19 cellular contexts compared by ENCODE assay signal in the genomic region with DNA sequence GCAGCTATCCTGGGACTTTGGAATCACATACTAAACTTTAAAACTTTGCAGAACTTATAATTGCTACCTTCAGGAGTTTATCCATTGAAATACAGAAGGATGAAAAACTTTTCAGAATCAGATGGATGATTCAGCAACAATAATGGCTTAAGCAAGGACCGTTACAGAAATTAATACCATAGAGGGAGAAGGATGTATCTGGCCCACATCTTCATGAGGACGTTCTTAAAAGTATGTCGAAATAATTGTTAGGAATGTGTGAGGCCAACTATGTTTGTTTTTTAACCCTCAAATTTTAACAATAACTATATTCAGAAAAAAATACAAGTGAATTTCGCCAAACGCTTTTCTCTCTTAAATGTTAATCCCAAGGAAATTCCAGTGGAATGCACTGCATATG.
DNase-seq lines count a peak whose midpoint lies in the region; ATAC-seq and TF ChIP-seq lines count a peak whose summit lies in the region.
"Had no signal": no experiment of that assay in that cellular context is flagged by ENCODE, and none has a peak within 500 bp of the region (broad histone marks: within the 10 kb centered on the region; RNA-seq: fewer than 3 reads in every experiment).

No MANE protein-coding gene starts in this region.

- H3K56ac ChIP-seq in IMR-90 (ENCODE audit: extremely low read depth, insufficient read depth, low read length): no peak overlapping the region

- H2BK15ac ChIP-seq in IMR-90 (ENCODE audit: low read depth, low read length): no peak overlapping the region

- TF ChIP-seq POLR2A in IMR-90 (IDR thresholded peaks at IDR 0.05; ENCODE audit: low read depth, low read length): no peak
- TF ChIP-seq POLR2A in erythroblast (IDR thresholded peaks at IDR 0.05; ENCODE audit: low read length): no peak

- H2AK5ac ChIP-seq in IMR-90 (ENCODE audit: low read depth, low read length): no peak overlapping the region

- H3K4me1 ChIP-seq in IMR-90 (ENCODE audit: control insufficient read depth, insufficient read depth, low read length) (no peaks in the 10 kb centered on the region), adipocyte (ENCODE audit: control insufficient read depth, insufficient read depth, low read length) (peaks cover 17% of the 10 kb centered on the region)
- H3K4me1 ChIP-seq: A549 had no signal

- DNase-seq in IMR-90 (no peak), adipocyte (ENCODE audit: low read depth) (peak; percentile 52), fibroblast of gingiva (ENCODE audit: low read depth) (peak; percentile 58), erythroblast (lab: John Stamatoyannopoulos, UW) (no peak), retina (no peak), Kasumi-1 (lab: John Stamatoyannopoulos, UW) (no peak), SW 1271 (lab: John Stamatoyannopoulos, UW) (no peak)
- DNase-seq: 8988T; ACHN; C1 segment of cervical spinal cord; CD8-positive, alpha-beta memory T cell; DMS 273 treated with DMSO at 0.1 percent for 48 hours; DMS53; DMS79 treated with DMSO at 0.1 percent for 48 hours; GF-D8; H9 had no signal

- no peak for TF ChIP-seq CTCF in IMR-90 (conservative IDR thresholded peaks at IDR 0.05; ENCODE audit: low read depth, low read length)

- H3K79me1 ChIP-seq in IMR-90 (ENCODE audit: low read depth in 1 of 2, low read length in 2 of 2): no peaks in the 10 kb centered on the region

- no peak overlapping the region for H3K9ac ChIP-seq in IMR-90 (ENCODE audit: low read depth, low read length)
- H3K9ac ChIP-seq in adipocyte (ENCODE audit: low read length): no peak overlapping the region

- H2AFZ ChIP-seq in IMR-90 (replicated peaks; ENCODE audit: low read length, poor library complexity): no peak overlapping the region

- no peaks in the 10 kb centered on the region for H3K36me3 ChIP-seq in IMR-90 (ENCODE audit: control insufficient read depth, insufficient read depth, low read length)
- H3K36me3 ChIP-seq in adipocyte (ENCODE audit: control insufficient read depth, insufficient read depth, low read length, severe bottlenecking): no peaks in the 10 kb centered on the region

- H3K9me3 ChIP-seq in IMR-90 (ENCODE audit: control insufficient read depth, insufficient read depth, low read length) (no peaks in the 10 kb centered on the region), adipocyte (ENCODE audit: control insufficient read depth, low read length) (peaks cover 8% of the 10 kb centered on the region)
- H3K9me3 ChIP-seq: A549 had no signal

- CTCF ChIA-PET in IMR-90 (lab: Yijun Ruan, JAX): no interaction called here

- H2BK5ac ChIP-seq in IMR-90 (ENCODE audit: low read depth, low read length, poor library complexity, severe bottlenecking): no peak overlapping the region

- H3K27me3 ChIP-seq in IMR-90 (ENCODE audit: control insufficient read depth, insufficient read depth, low read length) (no peaks in the 10 kb centered on the region), adipocyte (replicated peaks; ENCODE audit: control insufficient read depth, insufficient read depth, low read length) (no peaks in the 10 kb centered on the region)

- no peak overlapping the region for H3K27ac ChIP-seq in IMR-90 (ENCODE audit: insufficient read depth, low read length)
- H3K27ac ChIP-seq: A549 had no signal

- ATAC-seq in IMR-90 (ENCODE audit: low read depth): no peak
- ATAC-seq: A549, GM23338, HCT116 had no signal

- dilution Hi-C loops in IMR-90 (cut with HindIII; ENCODE audit: low sequenced_read_pairs, unreplicated experiment): no loop called here

- POLR2A ChIA-PET in IMR-90 (lab: Charles Lee; ENCODE audit: unreplicated experiment): no interaction called here

- no peak overlapping the region for H3K4ac ChIP-seq in IMR-90 (ENCODE audit: low read depth, low read length)

- WGBS in IMR-90 (ENCODE audit: extremely low coverage in 2 of 2, insufficient read length in 1 of 2), 2 experiments: no CpG with 5 or more reads among the region's 5 CpGs

- H3K4me2 ChIP-seq in IMR-90 (ENCODE audit: low read depth, low read length): no peak overlapping the region
- H3K4me2 ChIP-seq: A549, GM23338 had no signal

- no peak overlapping the region for H2BK20ac ChIP-seq in IMR-90 (ENCODE audit: low read depth, low read length)

- no peak overlapping the region for H4K91ac ChIP-seq in IMR-90 (ENCODE audit: insufficient read depth, low read depth, low read length)

- BruUV-seq in IMR-90 (replicated peaks; lab: Mats Ljungman, UMichigan): no TSS peak

- H4K5ac ChIP-seq in IMR-90 (ENCODE audit: low read depth, low read length): no peak overlapping the region

- H4K20me1 ChIP-seq in IMR-90 (ENCODE audit: insufficient read depth, low read length): no peaks in the 10 kb centered on the region

- intact Hi-C loops in IMR-90 (cut with micrococcal nuclease): no loop called here

- no peaks in the 10 kb centered on the region for H3K9me1 ChIP-seq in IMR-90 (ENCODE audit: insufficient read depth, low read length)

- H3K18ac ChIP-seq in IMR-90 (ENCODE audit: low read depth, low read length): no peak overlapping the region

- H3K4me3 ChIP-seq in IMR-90 (ENCODE audit: insufficient read depth, low read depth, low read length) (no peak overlapping the region), adipocyte (ENCODE audit: low read length) (peak overlapping the region; percentile 3)
- H3K4me3 ChIP-seq: A549, GM23338 had no signal

- in situ Hi-C loops in IMR-90 (cut with MboI; ENCODE audit: low sequenced_read_pairs): no loop called here

- H2BK120ac ChIP-seq in IMR-90 (ENCODE audit: low read depth, low read length): no peak overlapping the region

- no peak for TF ChIP-seq RAD21 in IMR-90 (IDR thresholded peaks at IDR 0.05; ENCODE audit: low read length)

- no peak overlapping the region for H2AK9ac ChIP-seq in IMR-90 (replicated peaks; ENCODE audit: low read depth, low read length, poor library complexity)

- H3K23ac ChIP-seq in IMR-90 (ENCODE audit: low read depth, low read length): no peak overlapping the region

- no peak overlapping the region for H4K8ac ChIP-seq in IMR-90 (ENCODE audit: low read depth in 2 of 2, low read length in 2 of 2)

- no peak overlapping the region for H3K14ac ChIP-seq in IMR-90 (replicated peaks; ENCODE audit: low read depth, low read length)

TF ChIP-seq in IMR-90, 13 proteins besides CTCF, POLR2A, EP300 and RAD21:
- TF ChIP-seq MAZ (IDR thresholded peaks at IDR 0.05; ENCODE audit: borderline replicate concordance, low read depth, low read length): no peak
- TF ChIP-seq CEBPB (IDR thresholded peaks at IDR 0.05; ENCODE audit: low read depth, low read length): peak; percentile 35; the same call in 1 of the 2 replicates

Comparison
In these comparisons a context has a peak if more than half of its experiments do, and no peak if none do; other contexts are left out.
1. DNase-seq: peak in adipocyte (single experiment) and fibroblast of gingiva (single experiment); none in IMR-90 (single experiment), erythroblast (0 of 2), retina (single experiment), Kasumi-1 (0 of 2) and SW 1271 (0 of 2).